Comparison of ENCODE assay signal across 16 cellular contexts in genomic region chr22:44807915-44808690, GRCh38. TPM values are rescaled to one million over a fixed set of nuclear protein-coding genes. Genes with fewer than 3 reads are reported as not detected.
DNase-seq lines count a peak whose midpoint lies in the region; ATAC-seq, FAIRE-seq and TF ChIP-seq lines count a peak whose summit lies in the region.
"Had no signal": no experiment of that assay in that cellular context is flagged by ENCODE, and none has a peak within 500 bp of the region (broad histone marks: within the 10 kb centered on the region; RNA-seq: fewer than 3 reads in every experiment).

No MANE protein-coding gene starts in this region.

- no peak for FAIRE-seq in H54 (lab: Jason Lieb, UNC)

- no TSS peak for BruUV-seq in A673 (replicated peaks; lab: Mats Ljungman, UMichigan)

- DNase-seq in A673 (ENCODE audit: low spot score) (peak; percentile 30), GM10266 (ENCODE audit: extremely low spot score) (no peak), OCI-M1 (lab: John Stamatoyannopoulos, UW) (peak; percentile 5), foreskin keratinocyte (no peak), NCI-H69 (lab: John Stamatoyannopoulos, UW) (no peak), NCI-H1694 treated with DMSO at 0.1 percent for 48 hours (lab: John Stamatoyannopoulos, UW) (no peak), H54 (ENCODE audit: insufficient read length, low spot score) (no peak)
- DNase-seq: activated CD8-positive, alpha-beta memory T cell treated with anti-CD3 and anti-CD28 coated beads, Interleukin-2, amount 50 U/mL, for 48 hours; body of pancreas; CD4-positive, alpha-beta memory T cell; left colon; NCI-H345; nucleus accumbens had no signal

- no peaks in the 10 kb centered on the region for H3K27me3 ChIP-seq in A673 (replicated peaks; ENCODE audit: insufficient read depth, low read depth, low read length, poor library complexity)
- no peaks in the 10 kb centered on the region for H3K27me3 ChIP-seq in foreskin keratinocyte
- H3K27me3 ChIP-seq: body of pancreas, tibial nerve had no signal

- H3K4me1 ChIP-seq in A673 (ENCODE audit: insufficient read depth, low read length, poor library complexity, severe bottlenecking) (no peaks in the 10 kb centered on the region), foreskin keratinocyte (no peaks in the 10 kb centered on the region)
- H3K4me1 ChIP-seq: body of pancreas, tibial nerve had no signal

- no peaks in the 10 kb centered on the region for H3K36me3 ChIP-seq in A673 (ENCODE audit: insufficient read depth, low read length, poor library complexity, severe bottlenecking)
- H3K36me3 ChIP-seq: tibial nerve had no signal

- CTCF ChIA-PET in A673 (lab: Charles Lee), result no interaction called here

- TF ChIP-seq CTCF in A673 (conservative IDR thresholded peaks at IDR 0.05; ENCODE audit: low read depth, low read length) (peak; percentile 50), GM10266 (IDR thresholded peaks at IDR 0.05; ENCODE audit: control insufficient read depth, insufficient read depth, low read depth, missing control alignments) (peak; percentile 8), foreskin keratinocyte (conservative IDR thresholded peaks at IDR 0.05) (peak; percentile 32)

- no peak overlapping the region for H3K27ac ChIP-seq in A673 (ENCODE audit: low read depth, low read length, poor library complexity, severe bottlenecking)
- no peak overlapping the region for H3K27ac ChIP-seq in foreskin keratinocyte
- H3K27ac ChIP-seq: body of pancreas, KMS-11, tibial nerve had no signal

- no peak for TF ChIP-seq POLR2A in H54 (IDR thresholded peaks at IDR 0.05; ENCODE audit: low read depth, low read length)

- intact Hi-C loops in A673 (cut with micrococcal nuclease; ENCODE audit: unreplicated experiment), result no loop called here

- POLR2A ChIA-PET in A673 (lab: Charles Lee; ENCODE audit: low non-redundant PET), result no interaction called here

- no peak overlapping the region for H3K4me3 ChIP-seq in A673 (ENCODE audit: low read depth, low read length, poor library complexity, severe bottlenecking)
- H3K4me3 ChIP-seq: body of pancreas, tibial nerve had no signal

- H3K9me3 ChIP-seq in A673 (ENCODE audit: low read depth, low read length, poor library complexity, severe bottlenecking), result no peaks in the 10 kb centered on the region
- H3K9me3 ChIP-seq: body of pancreas had no signal

- ATAC-seq in foreskin keratinocyte (no peak), esophagus mucosa (no peak)
- ATAC-seq: body of pancreas, left colon had no signal

RNA-seq across cellular contexts. Expression of gene ARHGAP8, which starts 55.7 kb away (rescaled TPM):
- 0.31 TPM in 1 of 2 replicates, not detected in the other for total RNA-seq in A673 (2021)
- total RNA-seq in foreskin keratinocyte, result 15.8 and 16.5 TPM in 2 replicates
- polyA plus RNA-seq in foreskin keratinocyte, result 14.8 and 16.2 TPM in 2 replicates
- 8.9 TPM for total RNA-seq in esophagus mucosa
- polyA plus RNA-seq: CD4-positive, alpha-beta memory T cell had no signal

Comparison
In these comparisons a context has a peak if more than half of its experiments do, and no peak if none do; other contexts are left out.
1. DNase-seq: peak in A673 (single experiment) and OCI-M1 (single experiment); none in GM10266 (single experiment), foreskin keratinocyte (0 of 2), NCI-H69 (single experiment), NCI-H1694 treated with DMSO at 0.1 percent for 48 hours (single experiment) and H54 (single experiment).
2. Peak in every context shown above with its lines, with median percentiles within 50 percentile points of each other: CTCF ChIP-seq.